ENCODE assay signal across 8 cellular contexts in the genomic region with DNA sequence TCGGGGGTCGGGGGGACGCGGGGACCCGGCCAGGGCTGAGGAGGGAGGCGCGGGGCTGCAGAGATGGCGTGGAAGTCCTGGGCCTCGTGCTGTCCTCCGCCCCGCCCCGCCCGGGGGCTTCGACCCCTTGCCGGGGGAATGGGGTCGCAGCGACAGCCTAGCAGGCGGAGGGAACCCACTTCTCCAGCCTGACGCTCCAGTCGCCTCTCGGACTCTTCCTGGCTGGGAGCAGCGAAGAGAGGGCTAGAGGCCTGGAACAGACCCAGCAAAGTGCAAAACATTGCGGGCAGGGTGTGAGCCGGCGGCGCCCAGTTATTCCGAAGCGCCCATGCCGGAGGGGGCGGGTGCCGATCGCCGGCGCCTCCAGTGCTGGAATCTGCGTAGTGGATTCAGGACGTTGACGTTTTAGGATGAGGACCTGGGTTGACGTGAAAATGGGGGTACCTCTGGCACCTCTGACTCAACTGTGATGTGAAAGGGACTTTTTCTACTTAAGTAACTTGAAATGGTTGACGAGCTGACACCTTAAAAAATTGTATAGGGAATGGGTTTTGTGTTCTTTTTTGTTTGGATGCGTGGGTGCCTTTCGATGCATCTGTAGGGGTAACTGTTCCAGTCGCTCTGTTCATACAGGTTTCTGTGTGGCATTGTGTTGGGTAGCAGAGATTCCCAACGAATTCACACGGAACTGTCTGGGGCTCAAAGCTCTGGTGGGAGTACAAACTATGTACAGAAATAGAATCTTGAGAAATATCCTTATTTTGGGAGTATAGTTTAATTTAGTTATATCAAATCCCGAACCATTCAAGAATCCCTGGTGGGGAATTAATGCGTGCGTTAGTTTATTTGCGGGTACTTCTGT. TPM values are rescaled to one million over a fixed set of nuclear protein-coding genes. Genes with fewer than 3 reads are reported as not detected.
DNase-seq lines count a peak whose midpoint lies in the region; TF ChIP-seq lines count a peak whose summit lies in the region.

No MANE protein-coding gene starts in this region.

- TF ChIP-seq POLR2A in suprapubic skin (IDR thresholded peaks at IDR 0.05): no peak

- H3K4me1 ChIP-seq in liver (ENCODE audit: control insufficient read depth in 4 of 4, insufficient read depth in 4 of 4, low read length in 3 of 4) (peaks cover 14 to 23% (median 18%) of the 10 kb centered on the region in 4 donors), suprapubic skin (peaks cover 20% of the 10 kb centered on the region), osteoblast (ENCODE audit: insufficient read depth, low read length) (no peaks in the 10 kb centered on the region)

- H3K4me3 ChIP-seq in liver (ENCODE audit: low read depth in 1 of 3, low read length in 3 of 3) (peak overlapping the region in 2 of 3 donors; percentile 2 to 64), suprapubic skin (peak overlapping the region; percentile 72), osteoblast (ENCODE audit: insufficient read depth, low read length) (no peak overlapping the region)

- DNase-seq in NCI-H748 (lab: John Stamatoyannopoulos, UW; ENCODE audit: unreplicated experiment) (peak; percentile 48), NCI-H748 treated with DMSO at 0.1 percent for 48 hours (lab: John Stamatoyannopoulos, UW) (no peak), amygdala (lab: John Stamatoyannopoulos, UW) (peak in 32 of 56 donors; percentile 4 to 53 (median 20)), suprapubic skin (ENCODE audit: low spot score in 2 of 2) (no peak), osteoblast (ENCODE audit: insufficient read length, low spot score, missing footprints) (no peak), COLO829 (ENCODE audit: low spot score) (no peak), ureter (ENCODE audit: low spot score) (no peak)

- H3K27me3 ChIP-seq in liver (ENCODE audit: control insufficient read depth in 4 of 4, insufficient read depth in 4 of 4, low read length in 3 of 4) (peaks cover 0 to 14% (median 3%) of the 10 kb centered on the region in 4 donors), suprapubic skin (peaks cover 58% of the 10 kb centered on the region), osteoblast (ENCODE audit: insufficient read depth, low read length) (peaks cover 25% of the 10 kb centered on the region)

- no peak overlapping the region for H2AFZ ChIP-seq in osteoblast (ENCODE audit: low read length)

- H4K20me1 ChIP-seq in osteoblast (ENCODE audit: insufficient read depth, low read length): no peaks in the 10 kb centered on the region

- 14% methylated on average over 48 of the region's 48 CpGs for WGBS in liver
- 33% methylated on average over 16 of the region's 48 CpGs for WGBS in suprapubic skin

- no peaks in the 10 kb centered on the region for H3K36me3 ChIP-seq in liver (ENCODE audit: control insufficient read depth in 4 of 4, insufficient read depth in 3 of 4, low read depth in 1 of 4, low read length in 3 of 4)
- no peaks in the 10 kb centered on the region for H3K36me3 ChIP-seq in suprapubic skin
- no peaks in the 10 kb centered on the region for H3K36me3 ChIP-seq in osteoblast (ENCODE audit: insufficient read depth, low read length)

- H3K79me2 ChIP-seq in osteoblast (ENCODE audit: insufficient read depth, low read length): no peaks in the 10 kb centered on the region

- no peak for TF ChIP-seq RAD21 in liver (IDR thresholded peaks at IDR 0.05)

- H3K27ac ChIP-seq in liver (ENCODE audit: low read depth in 1 of 2, low read length in 2 of 2) (no peak overlapping the region), suprapubic skin (no peak overlapping the region), osteoblast (ENCODE audit: low read depth, low read length) (no peak overlapping the region)

- H3K9me3 ChIP-seq in liver (ENCODE audit: control insufficient read depth in 4 of 4, low read length in 3 of 4): no peaks in the 10 kb centered on the region
- H3K9me3 ChIP-seq in suprapubic skin: no peaks in the 10 kb centered on the region
- H3K9me3 ChIP-seq in osteoblast (ENCODE audit: low read depth, low read length): no peaks in the 10 kb centered on the region

- H3K9ac ChIP-seq in liver (ENCODE audit: low read depth in 1 of 2, low read length in 2 of 2): no peak overlapping the region

- TF ChIP-seq EP300 in suprapubic skin (IDR thresholded peaks at IDR 0.05): no peak

- no peak overlapping the region for H3K4me2 ChIP-seq in osteoblast (ENCODE audit: insufficient read depth, low read length)

- TF ChIP-seq CTCF in liver (IDR thresholded peaks at IDR 0.05; ENCODE audit: low read depth, low read length, missing input control) (no peak), suprapubic skin (IDR thresholded peaks at IDR 0.05) (no peak), osteoblast (IDR thresholded peaks at IDR 0.05; ENCODE audit: extremely low read depth, low read depth, low read length) (no peak)

TF ChIP-seq in liver, 16 proteins besides CTCF, POLR2A, EP300 and RAD21:
- TF ChIP-seq EGR1 (IDR thresholded peaks at IDR 0.05; ENCODE audit: low read depth in 2 of 2) (no peak), NR2F2 (IDR thresholded peaks at IDR 0.05) (no peak), YY1 (IDR thresholded peaks at IDR 0.05) (no peak), FOXA2 (IDR thresholded peaks at IDR 0.05) (no peak), HNF4A (conservative IDR thresholded peaks at IDR 0.05) (no peak), FOXA1 (IDR thresholded peaks at IDR 0.05) (no peak)
- TF ChIP-seq, protein P1, sequence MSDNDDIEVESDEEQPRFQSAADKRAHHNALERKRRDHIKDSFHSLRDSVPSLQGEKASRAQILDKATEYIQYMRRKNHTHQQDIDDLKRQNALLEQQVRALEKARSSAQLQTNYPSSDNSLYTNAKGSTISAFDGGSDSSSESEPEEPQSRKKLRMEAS (IDR thresholded peaks at IDR 0.05): no peak
- TF ChIP-seq, protein P2, sequence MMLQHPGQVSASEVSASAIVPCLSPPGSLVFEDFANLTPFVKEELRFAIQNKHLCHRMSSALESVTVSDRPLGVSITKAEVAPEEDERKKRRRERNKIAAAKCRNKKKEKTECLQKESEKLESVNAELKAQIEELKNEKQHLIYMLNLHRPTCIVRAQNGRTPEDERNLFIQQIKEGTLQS (IDR thresholded peaks at IDR 0.05): no peak

RNA-seq across cellular contexts. Expression of a gene that starts 1.4 kb away (rescaled TPM):
- total RNA-seq in liver: under 1 TPM; 0.08 to 0.09 TPM
- polyA plus RNA-seq in liver: under 1 TPM in 1 of 2 donors, not detected in 1; 0.01 TPM
- 1 to 10 TPM in 2 of 4 donors, under 1 TPM in 2; 0.34 to 1.1 (median 0.95) TPM for total RNA-seq in suprapubic skin
- under 0.01 TPM in 1 of 2 replicates, not detected in the other for total RNA-seq in osteoblast
- total RNA-seq in ureter: 0.91 TPM

Comparison
In these comparisons a context has a peak if more than half of its experiments do, and no peak if none do; other contexts are left out.
1. DNase-seq: peak in NCI-H748 (single experiment) and amygdala (32 of 56); none in NCI-H748 treated with DMSO at 0.1 percent for 48 hours (single experiment), suprapubic skin (0 of 2), osteoblast (single experiment), COLO829 (single experiment) and ureter (single experiment).